In genomic region chr5:142796492-142797109, GRCh38 we compare ENCODE assay signal across 25 cellular contexts. TPM values are rescaled to one million over a fixed set of nuclear protein-coding genes. Genes with fewer than 3 reads are reported as not detected.
DNase-seq lines count a peak whose midpoint lies in the region; ATAC-seq and TF ChIP-seq lines count a peak whose summit lies in the region.
"Had no signal": no experiment of that assay in that cellular context is flagged by ENCODE, and none has a peak within 500 bp of the region (broad histone marks: within the 10 kb centered on the region; RNA-seq: fewer than 3 reads in every experiment).

No MANE protein-coding gene starts in this region.

- peak overlapping the region; percentile 85 for H3K27ac Mint-ChIP-seq in CD4-positive, alpha-beta T cell
- H3K27ac Mint-ChIP-seq in T-helper 17 cell = peak overlapping the region; percentile 3
- H3K27ac Mint-ChIP-seq: endodermal cell, H9 had no signal

- no peak for DNase-seq in CD4-positive, alpha-beta T cell
- DNase-seq in T-helper 17 cell (no peak), spleen (no peak), NCI-H69 (lab: John Stamatoyannopoulos, UW) (no peak)
- DNase-seq: activated CD4-positive, CD25-positive, alpha-beta regulatory T cell treated with anti-CD3 and anti-CD28 coated beads, Interleukin-2, amount 50 U/mL, for 72 hours; activated CD8-positive, alpha-beta T cell treated with anti-CD3 and anti-CD28 coated beads for 36 hours; activated naive CD4-positive, alpha-beta T cell; CD4-positive, alpha-beta memory T cell; DMS53; endodermal cell; GDM1; H9; hippocampal formation; Kasumi-1; NCI-H1694 treated with DMSO at 0.1 percent for 48 hours; NCI-H2171 treated with DMSO at 0.1 percent for 48 hours; NCI-H526; occipital lobe had no signal

- no peaks in the 10 kb centered on the region for H3K27me3 ChIP-seq in CD4-positive, alpha-beta T cell (ENCODE audit: control insufficient read depth, insufficient read depth, low read length)
- no peaks in the 10 kb centered on the region for H3K27me3 ChIP-seq in liver (ENCODE audit: control insufficient read depth in 4 of 4, insufficient read depth in 4 of 4, low read length in 3 of 4)
- H3K27me3 ChIP-seq in spleen (replicated peaks in 1 of 7) = no peaks in the 10 kb centered on the region
- H3K27me3 ChIP-seq: esophagus muscularis mucosa, SJSA1, suprapubic skin had no signal

- no peaks in the 10 kb centered on the region for H3K36me3 Mint-ChIP-seq in CD4-positive, alpha-beta T cell (ENCODE audit: low read depth)
- H3K36me3 Mint-ChIP-seq in T-helper 17 cell (ENCODE audit: low read depth) = peaks cover 2% of the 10 kb centered on the region
- H3K36me3 Mint-ChIP-seq: CD4-positive, alpha-beta memory T cell had no signal

- WGBS in liver = 41% methylated on average over 4 of the region's 4 CpGs
- WGBS in spleen, 5 donors = 81 to 89% (median 82%) methylated on average over 4 of the region's 4 CpGs

- CTCF ChIA-PET in CD4-positive, alpha-beta T cell (lab: Charles Lee) = interaction anchor here (0.6 to 0.9 kb wide), 2 partner anchors 17 to 67 kb away, joined by 3 read pairs; no protein-coding TSS in a partner anchor

- TF ChIP-seq CTCF in CD4-positive, alpha-beta T cell (IDR thresholded peaks at IDR 0.05) = no peak
- TF ChIP-seq CTCF in liver (IDR thresholded peaks at IDR 0.05; ENCODE audit: low read depth, low read length, missing input control) (no peak), spleen (IDR thresholded peaks at IDR 0.05 in 8 of 11, conservative IDR thresholded peaks at IDR 0.05 in 3 of 11) (no peak)

- H3K4me1 ChIP-seq in liver (ENCODE audit: control insufficient read depth in 4 of 4, insufficient read depth in 4 of 4, low read length in 3 of 4) = peaks cover 0 to 17% (median 2%) of the 10 kb centered on the region in 4 donors
- peaks cover 38 to 96% (median 73%) of the 10 kb centered on the region in 6 donors for H3K4me1 ChIP-seq in spleen
- H3K4me1 ChIP-seq: suprapubic skin had no signal

- no peak for TF ChIP-seq POLR2A in spleen (IDR thresholded peaks at IDR 0.05)

- H3K9ac ChIP-seq in liver (ENCODE audit: low read depth in 1 of 2, low read length in 2 of 2) = no peak overlapping the region

- H3K27ac ChIP-seq in CD4-positive, alpha-beta T cell (ENCODE audit: low read depth, low read length) = no peak overlapping the region
- no peak overlapping the region for H3K27ac ChIP-seq in liver (ENCODE audit: low read depth in 1 of 2, low read length in 2 of 2)
- H3K27ac ChIP-seq in spleen = peak overlapping the region in 5 of 8 donors; percentile 84 to 94 (median 93)
- H3K27ac ChIP-seq: esophagus muscularis mucosa, SJSA1, suprapubic skin had no signal

- H3K9me3 Mint-ChIP-seq in CD4-positive, alpha-beta T cell = no peaks in the 10 kb centered on the region
- H3K9me3 Mint-ChIP-seq: activated CD8-positive, alpha-beta T cell treated with anti-CD3 and anti-CD28 coated beads for 36 hours; CD4-positive, alpha-beta memory T cell; endodermal cell; H9 had no signal

- no peaks in the 10 kb centered on the region for H3K9me3 ChIP-seq in CD4-positive, alpha-beta T cell (ENCODE audit: control insufficient read depth, low read length)
- H3K9me3 ChIP-seq in T-helper 17 cell (ENCODE audit: control insufficient read depth, low read length, poor library complexity, severe bottlenecking) (no peaks in the 10 kb centered on the region), liver (ENCODE audit: control insufficient read depth in 4 of 4, low read length in 3 of 4) (no peaks in the 10 kb centered on the region), spleen (no peaks in the 10 kb centered on the region)
- H3K9me3 ChIP-seq: esophagus muscularis mucosa, SJSA1, suprapubic skin had no signal

- POLR2A ChIA-PET in CD4-positive, alpha-beta T cell (lab: Charles Lee) = interaction anchor here (0.7 to 5.7 kb wide), 3 partner anchors 10 to 71 kb away, joined by 3 to 109 read pairs (median 8); partner anchors contain the start of gene ARHGAP26

- H3K4me3 Mint-ChIP-seq in CD4-positive, alpha-beta T cell = no peak overlapping the region
- H3K4me3 Mint-ChIP-seq in T-helper 17 cell = no peak overlapping the region
- H3K4me3 Mint-ChIP-seq: activated CD8-positive, alpha-beta T cell treated with anti-CD3 and anti-CD28 coated beads for 36 hours; endodermal cell; H9 had no signal

- peaks cover 64% of the 10 kb centered on the region for H3K4me1 Mint-ChIP-seq in CD4-positive, alpha-beta T cell (ENCODE audit: low read depth)
- peaks cover 40% of the 10 kb centered on the region for H3K4me1 Mint-ChIP-seq in T-helper 17 cell

- TF ChIP-seq RAD21 in liver (IDR thresholded peaks at IDR 0.05) = no peak

- intact Hi-C loops in CD4-positive, alpha-beta T cell (cut with DNase I, micrococcal nuclease) = no loop called here
- intact Hi-C loops in spleen (cut with DNase I; ENCODE audit: low total_unique reads) = no loop called here

- H3K36me3 ChIP-seq in liver (ENCODE audit: control insufficient read depth in 4 of 4, insufficient read depth in 3 of 4, low read depth in 1 of 4, low read length in 3 of 4) = no peaks in the 10 kb centered on the region
- no peaks in the 10 kb centered on the region for H3K36me3 ChIP-seq in spleen
- H3K36me3 ChIP-seq: esophagus muscularis mucosa, SJSA1, suprapubic skin had no signal

- H3K27me3 Mint-ChIP-seq in CD4-positive, alpha-beta T cell = no peaks in the 10 kb centered on the region
- no peaks in the 10 kb centered on the region for H3K27me3 Mint-ChIP-seq in T-helper 17 cell
- H3K27me3 Mint-ChIP-seq: activated CD8-positive, alpha-beta T cell treated with anti-CD3 and anti-CD28 coated beads for 36 hours; CD4-positive, alpha-beta memory T cell had no signal

- H3K4me3 ChIP-seq in liver (ENCODE audit: low read depth in 1 of 3, low read length in 3 of 3) (no peak overlapping the region), spleen (no peak overlapping the region)
- H3K4me3 ChIP-seq: esophagus muscularis mucosa, SJSA1, smooth muscle cell, suprapubic skin had no signal

- ATAC-seq in CD4-positive, alpha-beta T cell (ENCODE audit: poor library complexity) = no peak
- ATAC-seq in T-helper 17 cell = no peak
- ATAC-seq in GM18519 (IDR thresholded peaks at IDR 0.05; ENCODE audit: low FRiP score, unreplicated experiment) = no peak
- ATAC-seq in GM21381 (IDR thresholded peaks at IDR 0.05; ENCODE audit: unreplicated experiment) = no peak
- ATAC-seq: activated CD8-positive, alpha-beta T cell treated with anti-CD3 and anti-CD28 coated beads for 36 hours had no signal

TF ChIP-seq in liver, 16 proteins besides CTCF, POLR2A, EP300 and RAD21:
- no peak for TF ChIP-seq YY1 (IDR thresholded peaks at IDR 0.05)
- no peak for TF ChIP-seq GABPA (IDR thresholded peaks at IDR 0.05 in 1 of 2, conservative IDR thresholded peaks at IDR 0.05 in 1 of 2)
- peak; percentile 18 for TF ChIP-seq SP1 (IDR thresholded peaks at IDR 0.05)
- TF ChIP-seq MAX (IDR thresholded peaks at IDR 0.05) = no peak
- TF ChIP-seq EGR1 (IDR thresholded peaks at IDR 0.05; ENCODE audit: low read depth in 2 of 2) = no peak
- peak; percentile 54 to 60 for TF ChIP-seq HNF4A (conservative IDR thresholded peaks at IDR 0.05)
- TF ChIP-seq HNF4G (IDR thresholded peaks at IDR 0.05) = no peak
- no peak for TF ChIP-seq FOXA2 (IDR thresholded peaks at IDR 0.05)
- no peak for TF ChIP-seq NR2F2 (IDR thresholded peaks at IDR 0.05)
- TF ChIP-seq RXRA (IDR thresholded peaks at IDR 0.05) = no peak
TF ChIP-seq in liver: peak in this region for 2.

RNA-seq across cellular contexts. Expression of gene ARHGAP26, which starts 26.4 kb away (rescaled TPM):
- 10 to 100 TPM; 24.9 to 27.3 TPM for total RNA-seq in CD4-positive, alpha-beta T cell
- total RNA-seq in T-helper 17 cell = 10 to 100 TPM; 21.3 to 22.7 TPM
- total RNA-seq in liver = 10 to 100 TPM in 1 of 2 donors, 1 to 10 TPM in 1; 4.4 to 16.7 TPM
- polyA plus RNA-seq in liver = 1 to 10 TPM; 1.8 to 3.9 TPM
- 100 to 1,000 TPM in 1 of 7 donors, 10 to 100 TPM in 6; 33.6 to 148 (median 65.9) TPM for total RNA-seq in spleen
- 1 to 10 TPM; 4.2 to 5.9 (median 4.2) TPM for polyA plus RNA-seq in spleen

Comparison
In these comparisons a context has a peak if more than half of its experiments do, and no peak if none do; other contexts are left out.
1. H3K27ac ChIP-seq: peak in spleen (5 of 8); none in CD4-positive, alpha-beta T cell (single experiment) and liver (0 of 2).